ENCODE assay signal across 1 cellular context in the genomic region with DNA sequence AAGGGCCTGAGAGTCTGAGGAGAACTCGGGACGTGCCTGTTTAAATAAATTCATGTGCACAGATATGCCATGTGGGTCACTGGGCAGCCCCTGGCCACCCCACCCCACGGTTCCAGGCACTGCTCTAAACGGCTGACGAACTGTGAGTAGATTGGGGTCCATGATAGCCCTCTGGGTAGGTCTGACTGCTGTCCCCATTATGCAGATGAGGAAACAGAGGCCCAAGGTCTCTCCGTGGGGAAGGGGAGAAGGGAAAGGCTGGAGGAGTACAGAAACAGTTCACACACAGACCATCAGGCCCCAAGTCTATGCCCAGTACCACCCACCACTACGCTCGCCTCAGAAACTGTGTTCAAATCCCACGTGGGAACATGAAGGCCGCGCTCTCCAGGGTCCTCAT.
TF ChIP-seq lines count a peak whose summit lies in the region.

No MANE protein-coding gene starts in this region.

TF ChIP-seq in GM23338, 12 proteins besides CTCF, POLR2A, EP300 and RAD21 (continued from another document):
- no peak for TF ChIP-seq ZNF462 (CRISPR knock-in tag; IDR thresholded peaks at IDR 0.05)
- no peak for TF ChIP-seq JUNB (IDR thresholded peaks at IDR 0.05; ENCODE audit: unreplicated experiment)
- no peak for TF ChIP-seq ZNF114 (CRISPR knock-in tag; IDR thresholded peaks at IDR 0.05)
- no peak for TF ChIP-seq POLR2AphosphoS5 (IDR thresholded peaks at IDR 0.05; ENCODE audit: low read depth)
- no peak for TF ChIP-seq NANOG (IDR thresholded peaks at IDR 0.05; ENCODE audit: borderline replicate concordance)
- TF ChIP-seq ZNF331 (CRISPR knock-in tag; IDR thresholded peaks at IDR 0.05; ENCODE audit: low read depth), result no peak
- no peak for TF ChIP-seq EZH2 (IDR thresholded peaks at IDR 0.05; ENCODE audit: low read depth, unreplicated experiment)
- no peak for TF ChIP-seq EZH2phosphoT487 (IDR thresholded peaks at IDR 0.05; ENCODE audit: unreplicated experiment)
